Comparison of ENCODE assay signal across 23 cellular contexts in the genomic region with DNA sequence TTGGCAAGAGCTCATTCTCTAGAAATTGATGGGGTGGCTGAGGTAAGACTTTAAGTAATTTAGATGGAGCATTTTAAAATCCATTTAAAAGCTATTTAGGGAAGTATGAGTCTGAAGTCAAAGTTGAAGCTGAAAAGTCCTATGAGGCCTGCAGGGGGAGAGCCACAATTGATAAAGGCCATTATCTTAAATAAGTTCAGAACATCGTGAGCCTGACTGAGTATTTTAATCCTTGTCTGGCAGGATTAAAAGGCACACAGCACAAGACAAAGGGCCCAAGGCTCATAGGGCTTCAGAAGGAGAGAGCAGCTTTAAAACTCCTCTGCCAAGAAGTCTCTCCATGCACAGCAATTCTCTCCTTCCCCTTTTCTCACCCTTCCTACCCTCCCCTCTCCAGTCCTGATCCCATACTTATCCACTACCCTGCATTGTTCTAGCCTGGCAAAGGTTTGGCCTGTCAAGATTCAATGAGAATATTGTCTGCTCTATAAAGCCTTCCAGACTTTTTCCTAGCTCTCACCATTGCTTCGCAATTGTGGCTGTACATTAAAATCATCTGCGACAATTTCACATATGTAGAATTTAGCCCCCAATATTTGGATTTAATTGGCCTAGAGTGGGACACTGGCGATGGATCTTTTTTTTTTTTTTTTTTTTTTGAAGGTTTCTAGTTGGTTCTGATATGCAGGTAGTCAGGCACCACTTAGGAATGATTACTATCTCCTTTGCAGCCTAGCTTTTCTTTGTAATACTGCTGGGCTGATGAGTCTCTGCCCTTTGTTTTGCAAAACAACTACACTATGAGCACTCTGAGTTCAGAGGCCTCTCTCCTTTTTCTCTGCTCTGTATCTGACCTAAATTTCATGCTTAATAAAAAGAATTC.
A peak's percentile ranks its signal among the peaks of the same experiment; 100 is the strongest.
DNase-seq lines count a peak whose midpoint lies in the region; ATAC-seq and TF ChIP-seq lines count a peak whose summit lies in the region.
"Had no signal": no experiment of that assay in that cellular context is flagged by ENCODE, and none has a peak within 500 bp of the region (broad histone marks: within the 10 kb centered on the region; RNA-seq: fewer than 3 reads in every experiment).

No MANE protein-coding gene starts in this region.

- peak overlapping the region; percentile 91 for H3K27ac Mint-ChIP-seq in WTC11
- H3K27ac Mint-ChIP-seq: activated CD8-positive, alpha-beta memory T cell treated with anti-CD3 and anti-CD28 coated beads, Interleukin-2, amount 10 ng/mL, durations not matched to agents 7 days and 5 days; immature natural killer cell; memory B cell had no signal

- no peaks in the 10 kb centered on the region for H3K36me3 ChIP-seq in right atrium auricular region
- H3K36me3 ChIP-seq: transverse colon had no signal

- peak in 1 of 2 donors; percentile 9 for TF ChIP-seq CTCF in right atrium auricular region (IDR thresholded peaks at IDR 0.05)
- no peak for TF ChIP-seq CTCF in WTC11 (IDR thresholded peaks at IDR 0.05)

- CTCF ChIA-PET in WTC11 (lab: Charles Lee) = interaction anchor here (0.6 to 1.0 kb wide), 2 partner anchors 15 to 76 kb away, joined by 3 to 8 read pairs; no protein-coding TSS in a partner anchor

- H3K27me3 ChIP-seq in right atrium auricular region = no peaks in the 10 kb centered on the region
- H3K27me3 ChIP-seq: transverse colon had no signal

- H3K9me3 ChIP-seq in right atrium auricular region = no peaks in the 10 kb centered on the region
- H3K9me3 ChIP-seq: A549, transverse colon had no signal

- peaks cover 18% of the 10 kb centered on the region for H3K4me1 Mint-ChIP-seq in WTC11
- H3K4me1 Mint-ChIP-seq: activated CD8-positive, alpha-beta memory T cell treated with anti-CD3 and anti-CD28 coated beads, Interleukin-2, amount 10 ng/mL, durations not matched to agents 7 days and 5 days; immature natural killer cell; memory B cell; nephron had no signal

- ATAC-seq in Right ventricle myocardium inferior (peak; percentile 37), WTC11 (peak; percentile 94), HG02610 (IDR thresholded peaks at IDR 0.05; ENCODE audit: unreplicated experiment) (no peak)
- ATAC-seq: A549; activated CD8-positive, alpha-beta memory T cell treated with anti-CD3 and anti-CD28 coated beads, Interleukin-2, amount 10 ng/mL, durations not matched to agents 7 days and 5 days; HCT116; HepG2 had no signal

- peaks cover 4% of the 10 kb centered on the region; the same call in 1 of the 2 replicates for H3K9me3 Mint-ChIP-seq in WTC11
- H3K9me3 Mint-ChIP-seq: memory B cell, nephron had no signal

- DNase-seq in Right ventricle myocardium inferior (ENCODE audit: missing footprints) (no peak), right atrium auricular region (ENCODE audit: low spot score) (no peak), WTC11 (ENCODE audit: low spot score) (no peak), iPS-NIHi7 (ENCODE audit: extremely low spot score) (peak; percentile 50), KBM-7 (no peak), dedifferentiated amniotic fluid mesenchymal stem cell (ENCODE audit: extremely low spot score) (no peak), NCI-H510A (lab: John Stamatoyannopoulos, UW) (no peak)
- DNase-seq: activated CD8-positive, alpha-beta memory T cell treated with anti-CD3 and anti-CD28 coated beads, Interleukin-2, amount 10 ng/mL, durations not matched to agents 7 days and 5 days; C1 segment of cervical spinal cord; cerebellar nuclear complex; DND-41; immature natural killer cell; MM.1S; NCI-H1694 treated with DMSO at 0.1 percent for 48 hours; NCI-H345; stimulated activated naive CD4-positive, alpha-beta T cell treated with Interleukin-2 at 50 U/mL for 16 hours; transverse colon had no signal

- in situ Hi-C loops in KBM-7 (cut with MboI; ENCODE audit: low pct_unique_long_range_greater_than_20kb, low sequenced_read_pairs) = no loop called here

- POLR2A ChIA-PET in WTC11 (lab: Charles Lee) = no interaction called here

- H3K4me1 ChIP-seq in right atrium auricular region = no peaks in the 10 kb centered on the region
- H3K4me1 ChIP-seq: A549, transverse colon had no signal

- intact Hi-C loops in Right ventricle myocardium inferior (cut with DNase I) = no loop called here

- no peak overlapping the region for H3K4me3 ChIP-seq in right atrium auricular region
- H3K4me3 ChIP-seq: A549, transverse colon had no signal

- H3K4me3 Mint-ChIP-seq in WTC11 = peak overlapping the region; percentile 62
- H3K4me3 Mint-ChIP-seq: activated CD8-positive, alpha-beta memory T cell treated with anti-CD3 and anti-CD28 coated beads, Interleukin-2, amount 10 ng/mL, durations not matched to agents 7 days and 5 days; immature natural killer cell; memory B cell; nephron had no signal

- H3K36me3 Mint-ChIP-seq in WTC11 = no peaks in the 10 kb centered on the region
- H3K36me3 Mint-ChIP-seq: activated CD8-positive, alpha-beta memory T cell treated with anti-CD3 and anti-CD28 coated beads, Interleukin-2, amount 10 ng/mL, durations not matched to agents 7 days and 5 days; immature natural killer cell; memory B cell had no signal

- H3K27ac ChIP-seq in right atrium auricular region = no peak overlapping the region
- H3K27ac ChIP-seq: A549, transverse colon had no signal

- H3K27me3 Mint-ChIP-seq in WTC11 (ENCODE audit: low read depth) = no peaks in the 10 kb centered on the region
- H3K27me3 Mint-ChIP-seq: activated CD8-positive, alpha-beta memory T cell treated with anti-CD3 and anti-CD28 coated beads, Interleukin-2, amount 10 ng/mL, durations not matched to agents 7 days and 5 days; memory B cell had no signal

TF ChIP-seq in WTC11, 78 proteins besides CTCF, POLR2A, EP300 and RAD21:
- TF ChIP-seq, protein P1, sequence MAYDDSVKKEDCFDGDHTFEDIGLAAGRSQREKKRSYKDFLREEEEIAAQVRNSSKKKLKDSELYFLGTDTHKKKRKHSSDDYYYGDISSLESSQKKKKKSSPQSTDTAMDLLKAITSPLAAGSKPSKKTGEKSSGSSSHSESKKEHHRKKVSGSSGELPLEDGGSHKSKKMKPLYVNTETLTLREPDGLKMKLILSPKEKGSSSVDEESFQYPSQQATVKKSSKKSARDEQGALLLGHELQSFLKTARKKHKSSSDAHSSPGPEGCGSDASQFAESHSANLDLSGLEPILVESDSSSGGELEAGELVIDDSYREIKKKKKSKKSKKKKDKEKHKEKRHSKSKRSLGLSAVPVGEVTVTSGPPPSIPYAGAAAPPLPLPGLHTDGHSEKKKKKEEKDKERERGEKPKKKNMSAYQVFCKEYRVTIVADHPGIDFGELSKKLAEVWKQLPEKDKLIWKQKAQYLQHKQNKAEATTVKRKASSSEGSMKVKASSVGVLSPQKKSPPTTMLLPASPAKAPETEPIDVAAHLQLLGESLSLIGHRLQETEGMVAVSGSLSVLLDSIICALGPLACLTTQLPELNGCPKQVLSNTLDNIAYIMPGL (CRISPR knock-in tag; IDR thresholded peaks at IDR 0.05) = no peak
- TF ChIP-seq FOXP1 (CRISPR knock-in tag; IDR thresholded peaks at IDR 0.05; ENCODE audit: borderline replicate concordance) (no peak), JAZF1 (CRISPR knock-in tag; IDR thresholded peaks at IDR 0.05) (no peak)
- TF ChIP-seq, protein P2, sequence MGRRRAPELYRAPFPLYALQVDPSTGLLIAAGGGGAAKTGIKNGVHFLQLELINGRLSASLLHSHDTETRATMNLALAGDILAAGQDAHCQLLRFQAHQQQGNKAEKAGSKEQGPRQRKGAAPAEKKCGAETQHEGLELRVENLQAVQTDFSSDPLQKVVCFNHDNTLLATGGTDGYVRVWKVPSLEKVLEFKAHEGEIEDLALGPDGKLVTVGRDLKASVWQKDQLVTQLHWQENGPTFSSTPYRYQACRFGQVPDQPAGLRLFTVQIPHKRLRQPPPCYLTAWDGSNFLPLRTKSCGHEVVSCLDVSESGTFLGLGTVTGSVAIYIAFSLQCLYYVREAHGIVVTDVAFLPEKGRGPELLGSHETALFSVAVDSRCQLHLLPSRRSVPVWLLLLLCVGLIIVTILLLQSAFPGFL (CRISPR knock-in tag; IDR thresholded peaks at IDR 0.05; ENCODE audit: borderline replicate concordance) = no peak
